8 cellular contexts compared by ENCODE assay signal in the genomic region with DNA sequence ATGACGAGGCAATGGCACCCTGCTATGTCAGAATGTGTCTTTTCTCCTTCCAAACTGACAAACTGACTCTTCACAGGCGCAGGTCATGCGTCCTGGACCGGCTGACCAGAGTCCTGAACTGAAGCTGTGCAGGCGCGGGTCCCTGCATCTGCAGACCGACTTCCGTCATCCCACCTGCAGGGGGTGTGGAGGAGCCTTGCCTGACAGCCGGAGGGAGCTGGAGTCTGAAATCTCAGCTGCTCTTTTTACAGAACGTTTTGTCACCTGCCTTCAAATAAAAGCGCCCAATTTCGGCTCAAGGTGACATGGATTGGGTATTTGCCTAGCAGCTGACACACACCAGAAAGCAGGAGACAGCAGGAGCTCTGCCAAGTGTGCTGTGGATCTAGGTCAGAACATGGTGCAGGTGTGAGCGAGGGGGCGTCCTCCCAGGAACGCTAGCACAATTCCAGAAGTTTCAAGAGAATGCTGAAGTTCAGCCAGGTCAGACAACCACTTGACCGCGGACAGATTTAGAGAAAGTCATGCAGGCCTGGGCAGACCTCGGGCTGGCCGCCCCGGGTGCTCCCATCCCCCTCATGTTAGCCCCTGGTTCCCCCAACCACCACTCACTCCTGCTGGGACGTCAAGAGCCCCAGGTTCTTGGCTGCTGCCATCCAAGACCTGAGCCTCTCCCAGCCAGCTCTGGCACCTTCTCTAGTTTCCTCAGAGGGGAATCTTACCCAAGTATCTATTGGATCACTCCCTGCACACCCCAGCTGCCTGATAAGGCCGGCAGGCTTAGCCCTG. TPM values are rescaled to one million over a fixed set of nuclear protein-coding genes. Genes with fewer than 3 reads are reported as not detected.
DNase-seq lines count a peak whose midpoint lies in the region; ATAC-seq and TF ChIP-seq lines count a peak whose summit lies in the region.

No MANE protein-coding gene starts in this region.

- peaks cover 0 to 88% (median 49%) of the 10 kb centered on the region in 3 donors for H3K4me1 ChIP-seq in gastroesophageal sphincter
- peaks cover 0 to 64% (median 59%) of the 10 kb centered on the region in 4 donors for H3K4me1 ChIP-seq in sigmoid colon

- H3K4me3 ChIP-seq in gastroesophageal sphincter (no peak overlapping the region), sigmoid colon (no peak overlapping the region)

- CTCF ChIA-PET in RWPE1 (lab: Yijun Ruan, JAX), result interaction anchor here (1.5 kb wide), 1 partner anchor 19 kb away, joined by 4 read pairs; no protein-coding TSS in a partner anchor

- H3K27ac ChIP-seq in RWPE1 (peak overlapping the region; percentile 88), gastroesophageal sphincter (peak overlapping the region in 3 of 4 donors; percentile 32 to 68 (median 45)), sigmoid colon (peak overlapping the region in 3 of 4 donors; percentile 38 to 69 (median 44))

- 23 to 41% methylated on average over 4 to 10 of the region's 22 CpGs for WGBS in gastroesophageal sphincter (ENCODE audit: low coverage in 1 of 2), 2 donors
- WGBS in sigmoid colon, 2 donors, result 50 to 74% methylated on average over 22 of the region's 22 CpGs

- TF ChIP-seq CTCF in RWPE1 (conservative IDR thresholded peaks at IDR 0.05; ENCODE audit: low read depth) (no peak), gastroesophageal sphincter (IDR thresholded peaks at IDR 0.05) (peak in 3 of 4 experiments; percentile 24 to 58 (median 55)), sigmoid colon (IDR thresholded peaks at IDR 0.05) (peak; percentile 18 to 41 (median 28))

- H3K36me3 ChIP-seq in gastroesophageal sphincter (no peaks in the 10 kb centered on the region), sigmoid colon (no peaks in the 10 kb centered on the region)

- no peak for TF ChIP-seq POLR2A in gastroesophageal sphincter (IDR thresholded peaks at IDR 0.05)
- TF ChIP-seq POLR2A in sigmoid colon (IDR thresholded peaks at IDR 0.05), result no peak

- no peaks in the 10 kb centered on the region for H3K9me3 ChIP-seq in gastroesophageal sphincter
- no peaks in the 10 kb centered on the region for H3K9me3 ChIP-seq in sigmoid colon

- peak in 2 of 3 experiments; percentile 59 to 85 for DNase-seq in NCI-H1417 (lab: John Stamatoyannopoulos, UW)
- no peak for DNase-seq in NCI-H1417 treated with DMSO at 0.1 percent for 48 hours (lab: John Stamatoyannopoulos, UW)
- DNase-seq in RWPE1 (ENCODE audit: low spot score), result no peak
- no peak for DNase-seq in sigmoid colon
- DNase-seq in RKO (ENCODE audit: low spot score), result no peak
- DNase-seq in activated CD4-positive, CD25-positive, alpha-beta regulatory T cell treated with anti-CD3 and anti-CD28 coated beads, Interleukin-2, amount 50 U/mL, for 72 hours, result no peak
- no peak for DNase-seq in GM19238 (ENCODE audit: insufficient read length, low spot score)

- POLR2A ChIA-PET in RWPE1 (lab: Yijun Ruan, JAX; ENCODE audit: low non-redundant PET), result no interaction called here

- no peaks in the 10 kb centered on the region for H3K27me3 ChIP-seq in gastroesophageal sphincter
- H3K27me3 ChIP-seq in sigmoid colon, result no peaks in the 10 kb centered on the region

- intact Hi-C loops in sigmoid colon (cut with DNase I), result no loop called here

- TF ChIP-seq EP300 in gastroesophageal sphincter (IDR thresholded peaks at IDR 0.05), result no peak
- no peak for TF ChIP-seq EP300 in sigmoid colon (IDR thresholded peaks at IDR 0.05)

- ATAC-seq in gastroesophageal sphincter, result no peak

RNA-seq across cellular contexts. Expression of a gene that starts 32.8 kb away (rescaled TPM):
- total RNA-seq in gastroesophageal sphincter (10 to 100 TPM; 12.5 to 19.0 (median 14.7) TPM), sigmoid colon (10 to 100 TPM in 3 of 4 donors, 1 to 10 TPM in 1; 7.1 to 20.2 (median 11.9) TPM)
- 10 to 100 TPM in 1 of 3 donors, 1 to 10 TPM in 2; 6.2 to 14.6 (median 8.4) TPM for polyA plus RNA-seq in sigmoid colon

RNA-seq across cellular contexts. Expression of a gene that starts 51.1 kb away (rescaled TPM):
- total RNA-seq in gastroesophageal sphincter (10 to 100 TPM; 15.2 to 31.6 (median 19.8) TPM), sigmoid colon (10 to 100 TPM in 3 of 4 donors, 1 to 10 TPM in 1; 9.1 to 12.8 (median 11.5) TPM)
- 10 to 100 TPM in 1 of 3 donors, 1 to 10 TPM in 2; 3.7 to 18.7 (median 4.2) TPM for polyA plus RNA-seq in sigmoid colon

RNA-seq across cellular contexts. Expression of a gene that starts 54.3 kb away (rescaled TPM):
- total RNA-seq in gastroesophageal sphincter, result 100 to 1,000 TPM; 408 to 436 (median 418) TPM
- total RNA-seq in sigmoid colon, result 100 to 1,000 TPM; 366 to 456 (median 403) TPM
- polyA plus RNA-seq in sigmoid colon, result 100 to 1,000 TPM; 200 to 234 (median 232) TPM

Comparison
In these comparisons a context has a peak if more than half of its experiments do, and no peak if none do; other contexts are left out.
1. DNase-seq: peak in NCI-H1417 (2 of 3); none in NCI-H1417 treated with DMSO at 0.1 percent for 48 hours (single experiment), RWPE1 (single experiment), sigmoid colon (single experiment), RKO (single experiment), activated CD4-positive, CD25-positive, alpha-beta regulatory T cell treated with anti-CD3 and anti-CD28 coated beads, Interleukin-2, amount 50 U/mL, for 72 hours (single experiment) and GM19238 (single experiment).
2. Peak in every context shown above with its lines, with median percentiles within 50 percentile points of each other: H3K27ac ChIP-seq.